Comparison of ENCODE assay signal across 15 cellular contexts in genomic region chr1:185973645-185974044, GRCh38.
DNase-seq lines count a peak whose midpoint lies in the region; ATAC-seq and TF ChIP-seq lines count a peak whose summit lies in the region.
"Had no signal": no experiment of that assay in that cellular context is flagged by ENCODE, and none has a peak within 500 bp of the region (broad histone marks: within the 10 kb centered on the region; RNA-seq: fewer than 3 reads in every experiment).

No MANE protein-coding gene starts in this region.

- H2BK5ac ChIP-seq in mesenchymal stem cell (ENCODE audit: low read depth, low read length, poor library complexity, severe bottlenecking) = no peak overlapping the region

- H3K9me3 ChIP-seq in mesenchymal stem cell (ENCODE audit: control insufficient read depth, low read length) (no peaks in the 10 kb centered on the region), spleen (no peaks in the 10 kb centered on the region)
- H3K9me3 ChIP-seq: esophagus squamous epithelium had no signal

- TF ChIP-seq POLR2A in spleen (IDR thresholded peaks at IDR 0.05) = no peak

- H2BK15ac ChIP-seq in mesenchymal stem cell (ENCODE audit: low read depth, poor library complexity, severe bottlenecking) = no peak overlapping the region

- no peak overlapping the region for H4K91ac ChIP-seq in mesenchymal stem cell (ENCODE audit: low read length)

- H3K4me3 ChIP-seq in mesenchymal stem cell (ENCODE audit: insufficient read depth in 1 of 2, low read depth in 1 of 2, low read length in 2 of 2) (no peak overlapping the region), spleen (no peak overlapping the region)
- H3K4me3 ChIP-seq: esophagus squamous epithelium had no signal

- no peak overlapping the region for H3K4me2 ChIP-seq in mesenchymal stem cell (ENCODE audit: low read length, poor library complexity, severe bottlenecking)

- DNase-seq in AG20443 (ENCODE audit: low spot score) (peak; percentile 51), M059J (ENCODE audit: low read depth) (peak; percentile 96), brain pericyte (ENCODE audit: low read depth, low spot score) (peak; percentile 59), mesenchymal stem cell (peak; percentile 76), spleen (no peak)
- DNase-seq: activated B cell treated with CpG ODN at 0.5 μM for 24 hours; activated T-cell treated with anti-CD3 and anti-CD28 coated beads, Interleukin-2, amount 50 U/mL, for 1 hour; esophagus squamous epithelium; GF-D8; NCI-H446 treated with DMSO at 0.1 percent for 48 hours; stimulated activated CD8-positive, alpha-beta memory T cell treated with anti-CD3 and anti-CD28 coated beads, Interleukin-4, amount 100 ng/mL, for 48 hours had no signal

- ATAC-seq in GM21737 (IDR thresholded peaks at IDR 0.05; ENCODE audit: unreplicated experiment) = no peak
- no peak for ATAC-seq in esophagus mucosa
- no peak for ATAC-seq in GM21390 (IDR thresholded peaks at IDR 0.05; ENCODE audit: unreplicated experiment)

- no peak overlapping the region for H3K4ac ChIP-seq in mesenchymal stem cell (ENCODE audit: low read depth in 1 of 2, low read length in 2 of 2)

- intact Hi-C loops in spleen (cut with DNase I; ENCODE audit: low total_unique reads) = no loop called here

- peak overlapping the region; percentile 70 for H3K9ac ChIP-seq in mesenchymal stem cell (ENCODE audit: low read length)

- H3K14ac ChIP-seq in mesenchymal stem cell (ENCODE audit: low read length in 2 of 2) = no peak overlapping the region

- no peak overlapping the region for H3K23ac ChIP-seq in mesenchymal stem cell (ENCODE audit: low read length in 2 of 2)

- TF ChIP-seq CTCF in spleen (IDR thresholded peaks at IDR 0.05 in 8 of 11, conservative IDR thresholded peaks at IDR 0.05 in 3 of 11) = no peak

- no peaks in the 10 kb centered on the region for H3K79me1 ChIP-seq in mesenchymal stem cell (replicated peaks; ENCODE audit: low read length, poor library complexity, severe bottlenecking)

- no peak overlapping the region for H2AFZ ChIP-seq in mesenchymal stem cell (ENCODE audit: low read depth, low read length)

- no peaks in the 10 kb centered on the region for H3K4me1 ChIP-seq in mesenchymal stem cell (ENCODE audit: control insufficient read depth, insufficient read depth, low read depth, low read length)
- no peaks in the 10 kb centered on the region for H3K4me1 ChIP-seq in spleen

- H3K18ac ChIP-seq in mesenchymal stem cell (ENCODE audit: low read depth in 1 of 2, low read length in 2 of 2) = no peak overlapping the region

- H2AK5ac ChIP-seq in mesenchymal stem cell (ENCODE audit: low read length, severe bottlenecking) = no peak overlapping the region

- no CpG with 5 or more reads among the region's 1 CpG for WGBS in mesenchymal stem cell
- WGBS in spleen, 5 donors = 70 to 100% (median 76%) methylated on average over 1 of the region's 1 CpG

- peaks cover 0 to 55% of the 10 kb centered on the region in 2 experiments for H3K36me3 ChIP-seq in mesenchymal stem cell (ENCODE audit: control insufficient read depth in 1 of 2, insufficient read depth in 2 of 2, low read depth in 1 of 2, low read length in 2 of 2)
- no peaks in the 10 kb centered on the region for H3K36me3 ChIP-seq in spleen
- H3K36me3 ChIP-seq: esophagus squamous epithelium had no signal

- H2BK120ac ChIP-seq in mesenchymal stem cell (ENCODE audit: low read depth, low read length) = no peak overlapping the region

- H3K27ac ChIP-seq in mesenchymal stem cell (ENCODE audit: low read length, poor library complexity, severe bottlenecking) (peak overlapping the region; percentile 98), spleen (no peak overlapping the region)
- H3K27ac ChIP-seq: C4-2B had no signal

- H4K8ac ChIP-seq in mesenchymal stem cell (ENCODE audit: low read length) = no peak overlapping the region

- no peak overlapping the region for H2BK12ac ChIP-seq in mesenchymal stem cell (ENCODE audit: low read length in 2 of 2)

- H3K27me3 ChIP-seq in mesenchymal stem cell (ENCODE audit: control insufficient read depth in 1 of 2, insufficient read depth in 1 of 2, low read length in 2 of 2) = no peaks in the 10 kb centered on the region
- no peaks in the 10 kb centered on the region for H3K27me3 ChIP-seq in spleen (replicated peaks in 1 of 7)
- H3K27me3 ChIP-seq: esophagus squamous epithelium had no signal
